8 cellular contexts compared by ENCODE assay signal in the genomic region with DNA sequence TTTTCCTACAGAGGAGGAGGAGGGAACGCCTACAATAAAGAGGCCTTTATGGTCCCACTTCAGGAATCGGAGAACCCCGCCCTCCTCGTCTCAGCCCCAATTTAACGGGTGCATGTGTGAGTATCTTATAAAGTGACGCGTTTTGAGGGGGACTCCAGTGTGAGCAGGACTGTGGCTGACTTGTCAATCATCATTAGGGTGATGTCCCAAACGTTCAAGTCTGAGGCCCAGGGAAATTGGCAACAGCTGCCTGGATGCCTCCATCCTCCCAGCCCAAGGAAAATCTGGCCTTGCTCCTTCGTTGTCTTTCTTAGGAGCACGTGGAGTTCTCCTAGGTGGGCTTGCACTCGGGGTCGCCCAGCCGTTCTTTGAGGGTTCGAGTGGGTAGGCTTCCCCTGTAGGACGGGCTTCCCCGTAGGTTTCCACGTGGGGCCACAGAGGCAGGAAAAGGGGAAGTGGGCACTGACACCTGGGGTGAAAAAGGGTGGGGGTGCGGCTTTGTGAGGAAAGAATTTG. TPM values are rescaled to one million over a fixed set of nuclear protein-coding genes. Genes with fewer than 3 reads are reported as not detected.
DNase-seq lines count a peak whose midpoint lies in the region; ATAC-seq and TF ChIP-seq lines count a peak whose summit lies in the region.

No MANE protein-coding gene starts in this region.

- DNase-seq in GM06990 (ENCODE audit: extremely low read depth, insufficient read length) (no peak), right cardiac atrium (peak in 2 of 3 donors; percentile 33 to 65), spleen (no peak), NCI-H2029 (lab: John Stamatoyannopoulos, UW) (no peak)
- DNase-seq in central memory CD4-positive, alpha-beta T cell = no peak

- TF ChIP-seq CTCF in GM06990 (IDR thresholded peaks at IDR 0.05; ENCODE audit: insufficient read depth, low read length, poor library complexity, severe bottlenecking) (no peak), spleen (IDR thresholded peaks at IDR 0.05 in 8 of 11, conservative IDR thresholded peaks at IDR 0.05 in 3 of 11) (no peak)

- H3K4me1 ChIP-seq in right cardiac atrium (ENCODE audit: control insufficient read depth, insufficient read depth, low read length) (no peaks in the 10 kb centered on the region), spleen (peaks cover 25 to 60% (median 46%) of the 10 kb centered on the region in 6 donors)

- no peaks in the 10 kb centered on the region for H3K9me3 ChIP-seq in right cardiac atrium (ENCODE audit: control insufficient read depth, low read length)
- H3K9me3 ChIP-seq in spleen = no peaks in the 10 kb centered on the region

- peaks cover 16% of the 10 kb centered on the region for H3K4me1 Mint-ChIP-seq in activated T-helper 17 cell treated with anti-CD3 and anti-CD28 coated beads, Interleukin-2, amount 50 U/mL, for 72 hours

- peaks cover under 1% of the 10 kb centered on the region for H3K36me3 ChIP-seq in GM06990 (ENCODE audit: control insufficient read depth, insufficient read depth, low read length)
- H3K36me3 ChIP-seq in spleen = peaks cover 0 to 22% (median 12%) of the 10 kb centered on the region in 6 donors

- 28% methylated on average over 18 of the region's 18 CpGs for WGBS in right cardiac atrium
- 23 to 34% (median 29%) methylated on average over 17 to 18 of the region's 18 CpGs for WGBS in spleen, 5 donors

- ATAC-seq in GM21381 (IDR thresholded peaks at IDR 0.05; ENCODE audit: unreplicated experiment) (peak; percentile 38), HG03565 (IDR thresholded peaks at IDR 0.05; ENCODE audit: unreplicated experiment) (peak; percentile 21), right cardiac atrium (no peak)
- peak; percentile 1 for ATAC-seq in activated T-helper 17 cell treated with anti-CD3 and anti-CD28 coated beads, Interleukin-2, amount 50 U/mL, for 72 hours (replicated peaks)

- H3K27me3 ChIP-seq in GM06990 (replicated peaks; ENCODE audit: control insufficient read depth, insufficient read depth, low read length) (no peaks in the 10 kb centered on the region), right cardiac atrium (ENCODE audit: control insufficient read depth, insufficient read depth) (no peaks in the 10 kb centered on the region), spleen (replicated peaks in 1 of 7) (no peaks in the 10 kb centered on the region)

- H3K4me3 Mint-ChIP-seq in activated T-helper 17 cell treated with anti-CD3 and anti-CD28 coated beads, Interleukin-2, amount 50 U/mL, for 72 hours = peak overlapping the region; percentile 99

- intact Hi-C loops in right cardiac atrium (cut with DNase I) = no loop called here
- intact Hi-C loops in spleen (cut with DNase I; ENCODE audit: low total_unique reads) = loop anchor here (5.0 kb wide), 1 partner anchor 59 kb away; no protein-coding TSS in a partner anchor

- H3K27ac ChIP-seq in right cardiac atrium (ENCODE audit: low read length) (peak overlapping the region; percentile 85), spleen (peak overlapping the region; percentile 96 to 100 (median 99))

- H3K9me3 Mint-ChIP-seq in activated T-helper 17 cell treated with anti-CD3 and anti-CD28 coated beads, Interleukin-2, amount 50 U/mL, for 72 hours = no peaks in the 10 kb centered on the region

- H3K4me3 ChIP-seq in GM06990 (replicated peaks; ENCODE audit: low read depth, low read length) (peak overlapping the region; percentile 46), right cardiac atrium (ENCODE audit: low read length) (peak overlapping the region; percentile 49), spleen (peak overlapping the region; percentile 72 to 96 (median 82))

- H3K27me3 Mint-ChIP-seq in activated T-helper 17 cell treated with anti-CD3 and anti-CD28 coated beads, Interleukin-2, amount 50 U/mL, for 72 hours = no peaks in the 10 kb centered on the region

- H3K27ac Mint-ChIP-seq in activated T-helper 17 cell treated with anti-CD3 and anti-CD28 coated beads, Interleukin-2, amount 50 U/mL, for 72 hours = peak overlapping the region; percentile 99

- TF ChIP-seq POLR2A in spleen (IDR thresholded peaks at IDR 0.05) = no peak

- H3K36me3 Mint-ChIP-seq in activated T-helper 17 cell treated with anti-CD3 and anti-CD28 coated beads, Interleukin-2, amount 50 U/mL, for 72 hours (ENCODE audit: low read depth) = peaks cover 47% of the 10 kb centered on the region

RNA-seq across cellular contexts. Expression of a gene that starts 0.6 kb away (rescaled TPM):
- 100 to 1,000 TPM; 162 to 186 TPM for total RNA-seq in activated T-helper 17 cell treated with anti-CD3 and anti-CD28 coated beads, Interleukin-2, amount 50 U/mL, for 72 hours
- 100 to 1,000 TPM in 3 of 4 donors, 10 to 100 TPM in 1; 98.6 to 126 (median 118) TPM for total RNA-seq in right cardiac atrium
- polyA plus RNA-seq in right cardiac atrium = 94.6 TPM
- total RNA-seq in spleen = 100 to 1,000 TPM; 162 to 370 (median 205) TPM
- 100 to 1,000 TPM in 1 of 3 donors, 10 to 100 TPM in 2; 84.1 to 105 (median 92.5) TPM for polyA plus RNA-seq in spleen

RNA-seq across cellular contexts. Expression of a gene that starts 30.4 kb away (rescaled TPM):
- total RNA-seq in activated T-helper 17 cell treated with anti-CD3 and anti-CD28 coated beads, Interleukin-2, amount 50 U/mL, for 72 hours = not detected
- total RNA-seq in right cardiac atrium = under 1 TPM in 2 of 4 donors, not detected in 2; 0.46 to 0.59 TPM
- polyA plus RNA-seq in right cardiac atrium = 0.34 TPM
- 10 to 100 TPM; 15.4 to 73.8 (median 34.5) TPM for total RNA-seq in spleen
- polyA plus RNA-seq in spleen = 10 to 100 TPM in 1 of 3 donors, 1 to 10 TPM in 2; 7.6 to 13.8 (median 9.8) TPM

RNA-seq across cellular contexts. Expression of a gene that starts 58.0 kb away (rescaled TPM):
- total RNA-seq in activated T-helper 17 cell treated with anti-CD3 and anti-CD28 coated beads, Interleukin-2, amount 50 U/mL, for 72 hours = 100 to 1,000 TPM; 182 to 219 TPM
- total RNA-seq in right cardiac atrium (10 to 100 TPM in 2 of 4 donors, 1 to 10 TPM in 2; 7.9 to 25.0 (median 13.1) TPM), spleen (100 to 1,000 TPM; 206 to 401 (median 237) TPM)
- polyA plus RNA-seq in right cardiac atrium (8.2 TPM), spleen (100 to 1,000 TPM in 2 of 3 donors, 10 to 100 TPM in 1; 52.0 to 175 (median 161) TPM)

Comparison
In these comparisons a context has a peak if more than half of its experiments do, and no peak if none do; other contexts are left out.
1. DNase-seq: peak in right cardiac atrium (2 of 3); none in GM06990 (single experiment), spleen (single experiment), NCI-H2029 (single experiment) and central memory CD4-positive, alpha-beta T cell (single experiment).
2. ATAC-seq: peak in GM21381 (single experiment), HG03565 (single experiment) and activated T-helper 17 cell treated with anti-CD3 and anti-CD28 coated beads, Interleukin-2, amount 50 U/mL, for 72 hours (single experiment); none in right cardiac atrium (0 of 2).
3. RNA of a gene that starts 30.4 kb away (total RNA-seq): 15.4 to 73.8 TPM in spleen; 0.46 to 0.59 TPM in right cardiac atrium and not detected in activated T-helper 17 cell treated with anti-CD3 and anti-CD28 coated beads, Interleukin-2, amount 50 U/mL, for 72 hours; every median in the first group is over 10 times any median in the second.
4. RNA of a gene that starts 58.0 kb away (total RNA-seq): 206 to 401 TPM in spleen and 182 to 219 TPM in activated T-helper 17 cell treated with anti-CD3 and anti-CD28 coated beads, Interleukin-2, amount 50 U/mL, for 72 hours; 7.9 to 25.0 TPM in right cardiac atrium; every median in the first group is over 4 times any median in the second.
5. Peak in every context shown above with its lines, with median percentiles within 50 percentile points of each other: H3K4me3 ChIP-seq.